Comparison of ENCODE assay signal across 8 cellular contexts in genomic region chr3:129936757-129937156, GRCh38. TPM values are rescaled to one million over a fixed set of nuclear protein-coding genes. Genes with fewer than 3 reads are reported as not detected.
A peak's percentile ranks its signal among the peaks of the same experiment; 100 is the strongest.
DNase-seq lines count a peak whose midpoint lies in the region; ATAC-seq and TF ChIP-seq lines count a peak whose summit lies in the region.

No MANE protein-coding gene starts in this region.

- no peaks in the 10 kb centered on the region for H3K36me3 Mint-ChIP-seq in activated naive CD4-positive, alpha-beta T cell treated with anti-CD3 and anti-CD28 coated beads for 36 hours (ENCODE audit: low read depth)

- H3K27ac ChIP-seq in breast epithelium (peak overlapping the region; percentile 69 to 74), left lung (peak overlapping the region in 1 of 2 donors; percentile 39), substantia nigra (ENCODE audit: low read depth, low read length, poor library complexity, severe bottlenecking) (peak overlapping the region; percentile 64)

- ATAC-seq in left lung = peak; percentile 64
- no peak for ATAC-seq in GM19023 (IDR thresholded peaks at IDR 0.05; ENCODE audit: unreplicated experiment)
- ATAC-seq in HG03039 (IDR thresholded peaks at IDR 0.05; ENCODE audit: unreplicated experiment) = no peak

- H3K4me3 ChIP-seq in breast epithelium (peak overlapping the region; percentile 36 to 70 (median 52)), left lung (peak overlapping the region in 1 of 2 donors; percentile 6)

- H3K4me3 Mint-ChIP-seq in activated naive CD4-positive, alpha-beta T cell treated with anti-CD3 and anti-CD28 coated beads for 36 hours = peak overlapping the region; percentile 49

- no peaks in the 10 kb centered on the region for H3K9me3 Mint-ChIP-seq in activated naive CD4-positive, alpha-beta T cell treated with anti-CD3 and anti-CD28 coated beads for 36 hours

- H3K4me1 ChIP-seq in breast epithelium (no peaks in the 10 kb centered on the region), left lung (peaks cover 0 to 9% of the 10 kb centered on the region in 2 donors)

- intact Hi-C loops in activated naive CD4-positive, alpha-beta T cell treated with anti-CD3 and anti-CD28 coated beads for 36 hours (cut with micrococcal nuclease) = loop anchor here (10.0 kb wide), 1 partner anchor 552 kb away; no protein-coding TSS in a partner anchor
- intact Hi-C loops in breast epithelium (cut with DNase I; ENCODE audit: low total_unique reads) = no loop called here
- intact Hi-C loops in left lung (cut with DNase I) = loop anchor here in 1 of 2 donors (10.0 kb wide), 1 partner anchor 302 kb away; no protein-coding TSS in a partner anchor

- H3K27ac Mint-ChIP-seq in activated naive CD4-positive, alpha-beta T cell treated with anti-CD3 and anti-CD28 coated beads for 36 hours = no peak overlapping the region

- H3K36me3 ChIP-seq in breast epithelium = no peaks in the 10 kb centered on the region
- no peaks in the 10 kb centered on the region for H3K36me3 ChIP-seq in left lung

- no peak for TF ChIP-seq POLR2A in breast epithelium (IDR thresholded peaks at IDR 0.05)

- no peaks in the 10 kb centered on the region for H3K27me3 Mint-ChIP-seq in activated naive CD4-positive, alpha-beta T cell treated with anti-CD3 and anti-CD28 coated beads for 36 hours (ENCODE audit: low read depth)

- H3K27me3 ChIP-seq in breast epithelium (no peaks in the 10 kb centered on the region), left lung (no peaks in the 10 kb centered on the region)

- H3K9me3 ChIP-seq in breast epithelium (no peaks in the 10 kb centered on the region), left lung (no peaks in the 10 kb centered on the region)

- peak; percentile 33 for DNase-seq in activated naive CD4-positive, alpha-beta T cell treated with anti-CD3 and anti-CD28 coated beads for 36 hours
- no peak for DNase-seq in activated naive CD4-positive, alpha-beta T cell (lab: John Stamatoyannopoulos, UW)
- DNase-seq in OCI-M1 (lab: John Stamatoyannopoulos, UW) (peak; percentile 87), breast epithelium (ENCODE audit: low spot score in 2 of 2) (peak in 1 of 2 donors; percentile 43), left lung (no peak), substantia nigra (lab: John Stamatoyannopoulos, UW) (peak in 37 of 49 donors; percentile 2 to 75 (median 31))

- TF ChIP-seq CTCF in breast epithelium (IDR thresholded peaks at IDR 0.05) (no peak), left lung (IDR thresholded peaks at IDR 0.05) (no peak)

- CTCF ChIA-PET in activated naive CD4-positive, alpha-beta T cell treated with anti-CD3 and anti-CD28 coated beads for 36 hours (lab: Charles Lee) = no interaction called here

- H3K4me1 Mint-ChIP-seq in activated naive CD4-positive, alpha-beta T cell treated with anti-CD3 and anti-CD28 coated beads for 36 hours (ENCODE audit: low read depth) = peaks cover 2% of the 10 kb centered on the region

RNA-seq across cellular contexts. Expression of gene TRH, which starts 37.8 kb away (rescaled TPM):
- not detected for total RNA-seq in activated naive CD4-positive, alpha-beta T cell treated with anti-CD3 and anti-CD28 coated beads for 36 hours
- total RNA-seq in breast epithelium = not detected
- not detected for total RNA-seq in left lung

RNA-seq across cellular contexts. Expression of gene TMCC1, which starts 43.2 kb away (rescaled TPM):
- total RNA-seq in activated naive CD4-positive, alpha-beta T cell treated with anti-CD3 and anti-CD28 coated beads for 36 hours = 10 to 100 TPM; 13.6 to 14.3 TPM
- total RNA-seq in breast epithelium (10 to 100 TPM; 29.4 to 48.1 (median 29.8) TPM), left lung (10 to 100 TPM; 32.6 to 38.8 TPM)

Comparison
In these comparisons a context has a peak if more than half of its experiments do, and no peak if none do; other contexts are left out.
1. DNase-seq: peak in activated naive CD4-positive, alpha-beta T cell treated with anti-CD3 and anti-CD28 coated beads for 36 hours (single experiment), OCI-M1 (single experiment) and substantia nigra (37 of 49); none in activated naive CD4-positive, alpha-beta T cell (0 of 4) and left lung (0 of 2).